ENCODE assay signal across 8 cellular contexts in the genomic region with DNA sequence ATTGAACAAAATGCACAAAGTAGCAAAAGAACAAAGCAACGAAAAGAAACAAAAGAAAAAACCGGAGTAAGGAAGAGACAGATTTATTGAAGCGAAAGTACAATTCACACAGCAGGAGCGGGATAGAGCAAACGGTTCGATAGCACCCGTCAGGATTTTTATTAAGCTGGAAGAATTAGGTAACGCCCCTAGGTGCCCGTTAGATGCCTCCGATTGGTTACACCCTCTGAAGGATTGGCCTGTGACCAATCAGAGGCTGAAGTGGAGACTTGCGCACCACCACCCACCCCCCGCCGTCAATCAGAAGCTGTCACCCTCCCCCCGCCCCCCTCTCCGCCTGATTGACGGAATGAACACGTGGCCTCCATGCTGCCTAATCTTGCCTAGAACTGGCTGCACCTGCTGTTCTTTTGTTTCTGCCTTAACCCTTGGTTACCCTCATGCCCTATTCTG. TPM values are rescaled to one million over a fixed set of nuclear protein-coding genes. Genes with fewer than 3 reads are reported as not detected.
DNase-seq lines count a peak whose midpoint lies in the region; ATAC-seq and TF ChIP-seq lines count a peak whose summit lies in the region.

No MANE protein-coding gene starts in this region.

- H3K14ac ChIP-seq in H9 (ENCODE audit: insufficient read depth, low read length) = no peak overlapping the region

- no peaks in the 10 kb centered on the region for H3K27me3 Mint-ChIP-seq in H9 (ENCODE audit: low read depth)

- H2AK5ac ChIP-seq in H9 (ENCODE audit: insufficient read length, low read length) = no peak overlapping the region

- H3K4me3 ChIP-seq in hepatocyte = no peak overlapping the region
- no peak overlapping the region for H3K4me3 ChIP-seq in tibial artery

- no peak overlapping the region for H2BK120ac ChIP-seq in H9 (ENCODE audit: low read depth, low read length, poor library complexity, severe bottlenecking)

- intact Hi-C loops in tibial artery (cut with DNase I; ENCODE audit: low total_unique reads) (no loop called here), Right ventricle myocardium superior (cut with DNase I) (no loop called here)

- no peak overlapping the region for H2BK12ac ChIP-seq in H9 (ENCODE audit: insufficient read length, low read depth, low read length)

- no peaks in the 10 kb centered on the region; a peak in 1 of 5 replicates for H3K9me3 Mint-ChIP-seq in H9

- H3K23me2 ChIP-seq in H9 (ENCODE audit: insufficient read length, low read depth, low read length, poor library complexity, severe bottlenecking) = peaks cover 6% of the 10 kb centered on the region

- H3K36me3 ChIP-seq in hepatocyte (replicated peaks; ENCODE audit: insufficient read depth, low read depth) = no peaks in the 10 kb centered on the region
- H3K36me3 ChIP-seq in tibial artery = peaks cover 0 to 7% (median 0%) of the 10 kb centered on the region in 3 donors

- no peak overlapping the region for H3K9ac ChIP-seq in H9 (ENCODE audit: extremely low read depth, insufficient read length, low read length)

- H3T11ph ChIP-seq in H9 (ENCODE audit: low read length) = no peak overlapping the region

- H4K20me1 ChIP-seq in H9 (ENCODE audit: control insufficient read depth, insufficient read depth, insufficient read length) = no peaks in the 10 kb centered on the region
- H4K20me1 ChIP-seq in hepatocyte (ENCODE audit: insufficient read depth, poor library complexity, severe bottlenecking) = no peaks in the 10 kb centered on the region

- WGBS in H9 (ENCODE audit: extremely low coverage, insufficient read length, low lambda C conversion rate) = no CpG with 5 or more reads among the region's 17 CpGs
- 41% methylated on average over 15 of the region's 17 CpGs for WGBS in hepatocyte (ENCODE audit: low lambda C conversion rate, missing lambda C conversion rate)

- DNase-seq in Ammon's horn (ENCODE audit: low spot score) = peak; percentile 12
- DNase-seq in H9 = peak; percentile 93
- peak; percentile 85 for DNase-seq in NCI-H774 (lab: John Stamatoyannopoulos, UW)
- DNase-seq in hepatocyte (ENCODE audit: low spot score) = peak; percentile 47
- DNase-seq in SKM-1 (lab: John Stamatoyannopoulos, UW; ENCODE audit: unreplicated experiment) = no peak
- no peak for DNase-seq in tibial artery
- DNase-seq in stimulated activated CD8-positive, alpha-beta memory T cell treated with anti-CD3 and anti-CD28 coated beads, Interleukin-4, amount 100 ng/mL, for 48 hours = no peak
- DNase-seq in Right ventricle myocardium superior = no peak

- H3K56ac ChIP-seq in H9 (ENCODE audit: insufficient read length, low read depth, low read length) = no peak overlapping the region

- H3K79me1 ChIP-seq in H9 (ENCODE audit: insufficient read depth, low read depth, low read length, poor library complexity, severe bottlenecking) = peaks cover 4% of the 10 kb centered on the region

- H3K27ac Mint-ChIP-seq in H9 = peak overlapping the region; percentile 32 to 58 (median 57); a peak in 2 of 7 replicates

- H3K9me2 ChIP-seq in hepatocyte (replicated peaks; ENCODE audit: insufficient read depth) = no peaks in the 10 kb centered on the region

- H3K9me3 ChIP-seq in H9 (ENCODE audit: control insufficient read depth, low read depth, low read length) (no peaks in the 10 kb centered on the region), hepatocyte (ENCODE audit: low read depth) (no peaks in the 10 kb centered on the region), tibial artery (no peaks in the 10 kb centered on the region)

- H3K36me3 Mint-ChIP-seq in H9 (ENCODE audit: insufficient read depth in 1 of 3, low read depth in 3 of 3) = peaks cover 4 to 20% (median 17%) of the 10 kb centered on the region in 3 experiments; a peak in 6 of 7 replicates

- ATAC-seq in Right ventricle myocardium superior (ENCODE audit: poor library complexity) = no peak

- H2BK20ac ChIP-seq in H9 (ENCODE audit: low read depth, low read length, poor library complexity, severe bottlenecking) = no peak overlapping the region

- TF ChIP-seq CTCF in H9 (conservative IDR thresholded peaks at IDR 0.05) (no peak), hepatocyte (IDR thresholded peaks at IDR 0.05; ENCODE audit: poor library complexity) (no peak), tibial artery (IDR thresholded peaks at IDR 0.05) (no peak)

- H3K27ac ChIP-seq in H9 (ENCODE audit: insufficient read length, low read depth, low read length) (no peak overlapping the region), hepatocyte (no peak overlapping the region), tibial artery (no peak overlapping the region)

- H3K27me3 ChIP-seq in H9 (ENCODE audit: insufficient read depth, low read length) = no peaks in the 10 kb centered on the region
- H3K27me3 ChIP-seq in hepatocyte = no peaks in the 10 kb centered on the region
- no peaks in the 10 kb centered on the region for H3K27me3 ChIP-seq in tibial artery

- H3K79me2 ChIP-seq in H9 (ENCODE audit: insufficient read depth, low read length) (no peaks in the 10 kb centered on the region; the same call in 1 of the 2 replicates), hepatocyte (peaks cover 25% of the 10 kb centered on the region)

- no peak overlapping the region for H2BK15ac ChIP-seq in H9 (ENCODE audit: low read depth, low read length)

- H3K4me2 ChIP-seq in H9 (ENCODE audit: insufficient read depth, insufficient read length, low read length) (peak overlapping the region; percentile 79), hepatocyte (peak overlapping the region; percentile 87)

- H3K4me1 ChIP-seq in H9 (ENCODE audit: insufficient read depth, low read length) (no peaks in the 10 kb centered on the region; the same call in 1 of the 2 replicates), hepatocyte (ENCODE audit: insufficient read depth) (no peaks in the 10 kb centered on the region), tibial artery (peaks cover 0 to 5% (median 2%) of the 10 kb centered on the region in 4 donors)

- H2BK5ac ChIP-seq in H9 (ENCODE audit: insufficient read length, low read length) = no peak overlapping the region

- H4K8ac ChIP-seq in H9 (replicated peaks; ENCODE audit: insufficient read length, low read depth, low read length) = no peak overlapping the region

- H3K23ac ChIP-seq in H9 (ENCODE audit: insufficient read length, low read depth, low read length) = no peak overlapping the region

- no peak overlapping the region for H3K18ac ChIP-seq in H9 (ENCODE audit: insufficient read length, low read depth, low read length)

- no peak overlapping the region for H3K4ac ChIP-seq in H9 (ENCODE audit: low read depth, low read length)

- H3K4me3 Mint-ChIP-seq in H9 = peak overlapping the region; percentile 95

- no peak overlapping the region for H4K91ac ChIP-seq in H9 (ENCODE audit: insufficient read length, low read depth, low read length)

- H2AFZ ChIP-seq in H9 (ENCODE audit: low read length) = no peak overlapping the region
- H2AFZ ChIP-seq in hepatocyte = peak overlapping the region; percentile 94

- peaks cover 2 to 32% of the 10 kb centered on the region in 2 experiments; a peak in 3 of 4 replicates for H3K4me1 Mint-ChIP-seq in H9

- H4K5ac ChIP-seq in H9 (ENCODE audit: insufficient read length, low read depth, low read length) = no peak overlapping the region

RNA-seq across cellular contexts. Expression of a gene that starts 16.8 kb away (rescaled TPM):
- total RNA-seq in H9 (2021) = not detected in 2 replicates
- not detected in 2 replicates for total RNA-seq in hepatocyte
- not detected in 2 replicates for polyA plus RNA-seq in hepatocyte
- total RNA-seq in Right ventricle myocardium superior = not detected

Comparison
In these comparisons a context has a peak if more than half of its experiments do, and no peak if none do; other contexts are left out.
1. DNase-seq: peak in Ammon's horn (single experiment), H9 (single experiment), NCI-H774 (single experiment) and hepatocyte (single experiment); none in SKM-1 (single experiment), tibial artery (0 of 2), stimulated activated CD8-positive, alpha-beta memory T cell treated with anti-CD3 and anti-CD28 coated beads, Interleukin-4, amount 100 ng/mL, for 48 hours (single experiment) and Right ventricle myocardium superior (single experiment).